ENCODE assay signal across 20 cellular contexts in the genomic region with DNA sequence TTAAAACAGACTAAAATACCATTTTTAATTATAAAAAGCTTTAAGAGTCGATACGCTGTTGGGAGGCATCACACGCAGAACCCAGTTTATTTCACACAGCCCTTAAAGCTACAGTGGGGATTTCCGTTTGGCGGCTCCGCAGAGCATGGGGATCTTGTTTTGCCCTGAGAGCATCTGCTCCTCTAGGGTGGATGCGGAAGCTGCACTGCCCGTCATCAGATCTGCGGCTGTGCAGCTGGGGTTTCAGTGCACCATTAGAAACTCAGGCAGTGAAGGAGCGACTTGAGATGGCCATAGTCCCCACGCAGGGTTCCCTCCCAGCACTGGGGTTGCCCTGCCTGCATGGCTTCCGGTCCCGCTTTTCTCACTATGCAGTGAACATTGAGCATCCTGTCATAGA.
"Had no signal": no experiment of that assay in that cellular context is flagged by ENCODE, and none has a peak within 500 bp of the region (broad histone marks: within the 10 kb centered on the region; RNA-seq: fewer than 3 reads in every experiment).

No MANE protein-coding gene starts in this region.

- ATAC-seq: activated CD8-positive, alpha-beta memory T cell treated with anti-CD3 and anti-CD28 coated beads, Interleukin-2, amount 10 ng/mL, durations not matched to agents 7 days and 5 days; activated naive CD8-positive, alpha-beta T cell treated with anti-CD3 and anti-CD28 coated beads, Interleukin-2, amount 50 U/mL, for 24 hours; left lobe of liver had no signal

- H3K27me3 Mint-ChIP-seq: activated CD4-positive, alpha-beta memory T cell treated with anti-CD3 and anti-CD28 coated beads, Interleukin-2, amount 10 ng/mL, durations not matched to agents 7 days and 5 days; activated CD8-positive, alpha-beta memory T cell treated with anti-CD3 and anti-CD28 coated beads, Interleukin-2, amount 10 ng/mL, durations not matched to agents 7 days and 5 days; activated naive CD8-positive, alpha-beta T cell treated with anti-CD3 and anti-CD28 coated beads, Interleukin-2, amount 50 U/mL, for 24 hours had no signal

- DNase-seq: activated CD4-positive, alpha-beta memory T cell treated with anti-CD3 and anti-CD28 coated beads, Interleukin-2, amount 10 ng/mL, durations not matched to agents 7 days and 5 days; activated CD4-positive, alpha-beta T cell treated with anti-CD3 and anti-CD28 coated beads for 48 hours; activated CD4-positive, CD25-positive, alpha-beta regulatory T cell; activated CD8-positive, alpha-beta memory T cell treated with anti-CD3 and anti-CD28 coated beads, Interleukin-2, amount 10 ng/mL, durations not matched to agents 7 days and 5 days; activated naive CD4-positive, alpha-beta T cell treated with Interleukin-2 at 50 U/mL for 16 hours; activated naive CD8-positive, alpha-beta T cell treated with anti-CD3 and anti-CD28 coated beads, Interleukin-2, amount 50 U/mL, for 24 hours; anterior cingulate cortex; caudate nucleus; erythroblast; foreskin melanocyte; hypothalamus; islet precursor cell; occipital lobe; retina; stimulated activated CD4-positive, alpha-beta T cell treated with anti-CD3 and anti-CD28 coated beads, Interleukin-2, amount 100 ng/mL, for 48 hours; T-helper 1 cell; T-helper 9 cell had no signal

- H3K9me3 Mint-ChIP-seq: activated CD4-positive, alpha-beta memory T cell treated with anti-CD3 and anti-CD28 coated beads, Interleukin-2, amount 10 ng/mL, durations not matched to agents 7 days and 5 days; activated naive CD8-positive, alpha-beta T cell treated with anti-CD3 and anti-CD28 coated beads, Interleukin-2, amount 50 U/mL, for 24 hours; mesothelial cell of epicardium had no signal

- H3K4me1 Mint-ChIP-seq: activated CD4-positive, alpha-beta memory T cell treated with anti-CD3 and anti-CD28 coated beads, Interleukin-2, amount 10 ng/mL, durations not matched to agents 7 days and 5 days; activated naive CD8-positive, alpha-beta T cell treated with anti-CD3 and anti-CD28 coated beads, Interleukin-2, amount 50 U/mL, for 24 hours had no signal

- H3K27ac Mint-ChIP-seq: activated CD4-positive, alpha-beta memory T cell treated with anti-CD3 and anti-CD28 coated beads, Interleukin-2, amount 10 ng/mL, durations not matched to agents 7 days and 5 days; activated CD8-positive, alpha-beta memory T cell treated with anti-CD3 and anti-CD28 coated beads, Interleukin-2, amount 10 ng/mL, durations not matched to agents 7 days and 5 days; activated naive CD8-positive, alpha-beta T cell treated with anti-CD3 and anti-CD28 coated beads, Interleukin-2, amount 50 U/mL, for 24 hours; mesothelial cell of epicardium had no signal

- H3K4me3 Mint-ChIP-seq: activated CD4-positive, alpha-beta memory T cell treated with anti-CD3 and anti-CD28 coated beads, Interleukin-2, amount 10 ng/mL, durations not matched to agents 7 days and 5 days; activated CD8-positive, alpha-beta memory T cell treated with anti-CD3 and anti-CD28 coated beads, Interleukin-2, amount 10 ng/mL, durations not matched to agents 7 days and 5 days; activated naive CD8-positive, alpha-beta T cell treated with anti-CD3 and anti-CD28 coated beads, Interleukin-2, amount 50 U/mL, for 24 hours; brain; mesothelial cell of epicardium had no signal
